ENCODE assay signal across 23 cellular contexts in genomic region chr7:96337519-96337918, GRCh38. TPM values are rescaled to one million over a fixed set of nuclear protein-coding genes. Genes with fewer than 3 reads are reported as not detected.
A peak's percentile ranks its signal among the peaks of the same experiment; 100 is the strongest.
DNase-seq lines count a peak whose midpoint lies in the region; ATAC-seq and TF ChIP-seq lines count a peak whose summit lies in the region.
"Had no signal": no experiment of that assay in that cellular context is flagged by ENCODE, and none has a peak within 500 bp of the region (broad histone marks: within the 10 kb centered on the region; RNA-seq: fewer than 3 reads in every experiment).

No MANE protein-coding gene starts in this region.

- H3K4me1 ChIP-seq in left ventricle myocardium inferior, result no peaks in the 10 kb centered on the region
- H3K4me1 ChIP-seq in esophagus muscularis mucosa, result no peaks in the 10 kb centered on the region
- H3K4me1 ChIP-seq: BLaER1 had no signal

- H3K36me3 ChIP-seq in left ventricle myocardium inferior (no peaks in the 10 kb centered on the region), esophagus muscularis mucosa (no peaks in the 10 kb centered on the region)
- H3K36me3 ChIP-seq: BLaER1 had no signal

- ATAC-seq in Right ventricle myocardium superior (ENCODE audit: poor library complexity) (peak; percentile 34), omental fat pad (ENCODE audit: low FRiP score) (peak; percentile 59), GM18505 (IDR thresholded peaks at IDR 0.05; ENCODE audit: unreplicated experiment) (no peak)
- ATAC-seq: CD8-positive, alpha-beta T cell had no signal

- TF ChIP-seq POLR2A in esophagus muscularis mucosa (IDR thresholded peaks at IDR 0.05; ENCODE audit: low read depth) (no peak), GM18505 (IDR thresholded peaks at IDR 0.05; ENCODE audit: borderline replicate concordance, extremely low read depth, insufficient read depth, insufficient read length) (no peak)

- TF ChIP-seq EP300 in esophagus muscularis mucosa (IDR thresholded peaks at IDR 0.05), result no peak

- H3K4me3 ChIP-seq in left ventricle myocardium inferior, result no peak overlapping the region
- no peak overlapping the region for H3K4me3 ChIP-seq in esophagus muscularis mucosa
- H3K4me3 ChIP-seq: BLaER1 had no signal

- TF ChIP-seq CTCF in left ventricle myocardium inferior (IDR thresholded peaks at IDR 0.05; ENCODE audit: borderline replicate concordance) (no peak), esophagus muscularis mucosa (IDR thresholded peaks at IDR 0.05) (no peak), omental fat pad (IDR thresholded peaks at IDR 0.05) (no peak)

- H3K27ac ChIP-seq in left ventricle myocardium inferior (replicated peaks), result no peak overlapping the region
- H3K27ac ChIP-seq in esophagus muscularis mucosa (replicated peaks in 1 of 4), result no peak overlapping the region
- H3K27ac ChIP-seq: 22Rv1, BLaER1 had no signal

- intact Hi-C loops in Right ventricle myocardium superior (cut with DNase I) (no loop called here), left ventricle myocardium inferior (cut with micrococcal nuclease) (no loop called here), esophagus muscularis mucosa (cut with DNase I) (no loop called here)

- DNase-seq in Right ventricle myocardium superior (no peak), left ventricle myocardium inferior (no peak), esophagus muscularis mucosa (ENCODE audit: extremely low spot score) (peak; percentile 24), omental fat pad (ENCODE audit: low spot score) (no peak), COLO668 (lab: John Stamatoyannopoulos, UW; ENCODE audit: unreplicated experiment) (no peak), middle frontal gyrus (ENCODE audit: extremely low spot score, low spot score) (no peak)
- DNase-seq in stimulated activated CD4-positive, alpha-beta T cell treated with anti-CD3 and anti-CD28 coated beads, Interleukin-2, amount 100 ng/mL, for 48 hours, result no peak
- DNase-seq: CD8-positive, alpha-beta T cell; DND-41; GDM1; HFFc6; KBM-7; MV-4-11; NCI-H1436; NCI-H2029; NCI-H2171; NCI-H446; NCI-H69; OCI-M1; SIG-M5 had no signal

- no peaks in the 10 kb centered on the region for H3K27me3 ChIP-seq in left ventricle myocardium inferior (ENCODE audit: low read depth)
- no peaks in the 10 kb centered on the region for H3K27me3 ChIP-seq in esophagus muscularis mucosa
- H3K27me3 ChIP-seq: BLaER1 had no signal

- peaks cover 8% of the 10 kb centered on the region for H3K9me3 ChIP-seq in left ventricle myocardium inferior (replicated peaks)
- peaks cover 0 to 4% (median 0%) of the 10 kb centered on the region in 4 donors for H3K9me3 ChIP-seq in esophagus muscularis mucosa
- H3K9me3 ChIP-seq: BLaER1 had no signal

RNA-seq across cellular contexts. Expression of gene SLC25A13, which starts 15.6 kb away (rescaled TPM):
- total RNA-seq in Right ventricle myocardium superior (11.6 TPM), left ventricle myocardium inferior (9.1 TPM), esophagus muscularis mucosa (10 to 100 TPM in 3 of 4 donors, 1 to 10 TPM in 1; 8.6 to 17.4 (median 14.4) TPM), omental fat pad (10 to 100 TPM; 24.2 to 51.1 (median 24.7) TPM)
